8 cellular contexts compared by ENCODE assay signal in the genomic region with DNA sequence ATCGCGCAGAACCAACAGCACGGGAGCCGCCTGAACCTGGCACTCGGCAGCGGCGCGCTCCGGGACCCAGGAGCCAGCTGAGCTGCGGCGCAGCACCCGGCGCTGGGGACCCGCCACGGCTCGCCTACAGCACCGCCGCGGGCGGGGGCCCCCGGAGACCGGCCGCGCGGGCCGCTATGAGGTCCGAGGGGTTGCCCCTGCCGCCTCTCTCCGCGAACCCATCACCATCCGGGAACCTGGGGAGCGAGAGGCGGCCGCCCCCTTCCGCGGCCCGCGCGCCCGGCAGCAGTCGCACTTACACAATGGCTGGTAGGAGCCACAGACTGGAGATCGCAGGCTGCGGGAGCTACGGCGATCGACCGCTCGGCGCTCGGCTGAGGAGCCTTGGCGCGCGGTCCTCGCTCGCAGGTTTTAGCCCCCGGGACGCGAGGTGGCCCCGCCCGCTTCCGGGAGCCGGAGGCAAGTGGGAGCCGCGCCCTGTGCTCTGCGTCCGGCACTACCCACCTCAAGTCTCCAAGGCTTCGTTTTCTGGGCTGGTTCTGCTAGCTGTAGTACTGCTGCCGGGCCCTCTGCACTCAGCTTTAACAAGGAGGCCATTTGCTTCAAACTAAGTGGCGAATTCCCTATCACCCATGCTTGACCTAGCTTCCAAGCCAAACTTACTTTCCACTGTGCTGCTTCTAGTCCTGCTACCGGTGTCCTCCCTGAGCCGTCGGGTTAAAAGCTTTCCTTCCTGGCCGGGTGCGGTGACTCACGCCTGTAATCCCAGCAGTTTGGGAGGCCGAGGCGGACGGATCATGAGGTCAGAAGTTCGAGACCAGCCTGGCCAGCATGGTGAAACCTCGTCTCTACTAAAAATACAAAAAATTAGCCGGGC. TPM values are rescaled to one million over a fixed set of nuclear protein-coding genes. Genes with fewer than 3 reads are reported as not detected.
A peak's percentile ranks its signal among the peaks of the same experiment; 100 is the strongest.
DNase-seq lines count a peak whose midpoint lies in the region; ATAC-seq and TF ChIP-seq lines count a peak whose summit lies in the region.

TPK1 (minus strand) TSS at position 386 of the 877 bp plus-strand sequence. CDS start 451 bp downstream, outside the sequence.

- H3K4me2 ChIP-seq in GM23338: peak within 1 kb of the TSS; percentile 90

- no peaks in the 10 kb centered on the region for H4K20me1 ChIP-seq in GM23338 (replicated peaks; ENCODE audit: insufficient read depth)

- peaks cover 5% of the 10 kb centered on the region; the same call in 1 of the 2 replicates for H3K4me1 ChIP-seq in GM23338 (ENCODE audit: insufficient read depth)

- H3K27me3 Mint-ChIP-seq in GM23338 (ENCODE audit: insufficient read depth, low read depth, poor library complexity): peaks cover 9% of the 10 kb centered on the region
- no peaks in the 10 kb centered on the region for H3K27me3 Mint-ChIP-seq in nephron (ENCODE audit: low read depth)

- H3K27me3 ChIP-seq in GM23338 (ENCODE audit: insufficient read depth): peaks cover 11% of the 10 kb centered on the region; the same call in 1 of the 2 replicates

- peaks cover 7% of the 10 kb centered on the region for H3F3A ChIP-seq in GM23338 (replicated peaks; ENCODE audit: low read depth)

- DNase-seq in EL (peak; percentile 73), GM23338 (ENCODE audit: low spot score) (peak; percentile 94), LHCN-M2 (ENCODE audit: low read depth) (peak; percentile 88), fibroblast of the aortic adventitia (ENCODE audit: low read depth) (peak; percentile 92)
- DNase-seq in activated effector memory CD4-positive, alpha-beta T cell treated with anti-CD3 and anti-CD28 coated beads, Interleukin-2, amount 50 U/mL, for 16 hours: peak; percentile 97
- DNase-seq in stimulated activated naive CD8-positive, alpha-beta T cell treated with anti-CD3 and anti-CD28 coated beads, Interleukin-15, Interleukin-2, amounts not matched to agents 100 U/mL and 50 U/mL, for 24 hours: peak; percentile 91

- H3K36me3 Mint-ChIP-seq in GM23338 (ENCODE audit: low read depth) (peaks cover under 1% of the 10 kb centered on the region; the same call in 1 of the 3 replicates), nephron (ENCODE audit: low read depth) (peaks cover 1% of the 10 kb centered on the region)

- H3K4me1 Mint-ChIP-seq in GM23338 (peaks cover 4% of the 10 kb centered on the region; the same call in 2 of the 3 replicates), nephron (peaks cover 10% of the 10 kb centered on the region)

- peak within 1 kb of the TSS; percentile 90 for H3K27ac Mint-ChIP-seq in GM23338
- peak within 1 kb of the TSS; percentile 97 to 99 (median 99) for H3K27ac Mint-ChIP-seq in nephron

- H3K4me3 Mint-ChIP-seq in GM23338: peak within 1 kb of the TSS; percentile 97
- H3K4me3 Mint-ChIP-seq in nephron: peak within 1 kb of the TSS; percentile 95 to 99 (median 95)

- H3K4me3 ChIP-seq in GM23338 (peak within 1 kb of the TSS; percentile 88), fibroblast of the aortic adventitia (ENCODE audit: low read depth, low read length) (peak within 1 kb of the TSS; percentile 82)

- H3K36me3 ChIP-seq in GM23338 (ENCODE audit: insufficient read depth): no peaks in the 10 kb centered on the region

- peak; percentile 76 for TF ChIP-seq POLR2A in Raji (IDR thresholded peaks at IDR 0.05; ENCODE audit: insufficient read depth, low read depth, low read length)

- H3K27ac ChIP-seq in GM23338 (ENCODE audit: low read depth): peak within 1 kb of the TSS; percentile 97

- ATAC-seq in GM23338: peak; percentile 90
- peak; percentile 94 for ATAC-seq in stimulated activated naive CD8-positive, alpha-beta T cell treated with anti-CD3 and anti-CD28 coated beads, Interleukin-15, Interleukin-2, amounts not matched to agents 100 U/mL and 50 U/mL, for 24 hours

- peaks cover 13% of the 10 kb centered on the region; the same call in 2 of the 3 replicates for H3K9me3 Mint-ChIP-seq in GM23338
- peaks cover 11% of the 10 kb centered on the region for H3K9me3 Mint-ChIP-seq in nephron

- no peaks in the 10 kb centered on the region for H3K9me2 ChIP-seq in GM23338 (ENCODE audit: insufficient read depth)

- H3K79me2 ChIP-seq in GM23338 (replicated peaks; ENCODE audit: insufficient read depth): no peaks in the 10 kb centered on the region

- peak within 1 kb of the TSS; percentile 96 for H2AFZ ChIP-seq in GM23338

- no peak for TF ChIP-seq CTCF in GM23338 (conservative IDR thresholded peaks at IDR 0.05; ENCODE audit: low read depth in 2 of 2)
- TF ChIP-seq CTCF in fibroblast of the aortic adventitia (IDR thresholded peaks at IDR 0.05; ENCODE audit: insufficient read depth, low read length): peak; percentile 2
- peak in 1 of 3 experiments; percentile 13 for TF ChIP-seq CTCF in nephron (IDR thresholded peaks at IDR 0.05; ENCODE audit: unreplicated experiment in 3 of 3)

TF ChIP-seq in GM23338, 12 proteins besides CTCF, POLR2A, EP300 and RAD21 (continues in another document):
- no peak for TF ChIP-seq EZH2phosphoT487 (IDR thresholded peaks at IDR 0.05; ENCODE audit: unreplicated experiment)
- TF ChIP-seq ZNF114 (CRISPR knock-in tag; IDR thresholded peaks at IDR 0.05): no peak
- peak; percentile 66 for TF ChIP-seq POLR2AphosphoS5 (IDR thresholded peaks at IDR 0.05; ENCODE audit: low read depth)
- no peak for TF ChIP-seq JUNB (IDR thresholded peaks at IDR 0.05; ENCODE audit: unreplicated experiment)
- TF ChIP-seq NANOG (IDR thresholded peaks at IDR 0.05; ENCODE audit: borderline replicate concordance): no peak
- no peak for TF ChIP-seq EZH2 (IDR thresholded peaks at IDR 0.05; ENCODE audit: low read depth, unreplicated experiment)
- TF ChIP-seq, protein P1, sequence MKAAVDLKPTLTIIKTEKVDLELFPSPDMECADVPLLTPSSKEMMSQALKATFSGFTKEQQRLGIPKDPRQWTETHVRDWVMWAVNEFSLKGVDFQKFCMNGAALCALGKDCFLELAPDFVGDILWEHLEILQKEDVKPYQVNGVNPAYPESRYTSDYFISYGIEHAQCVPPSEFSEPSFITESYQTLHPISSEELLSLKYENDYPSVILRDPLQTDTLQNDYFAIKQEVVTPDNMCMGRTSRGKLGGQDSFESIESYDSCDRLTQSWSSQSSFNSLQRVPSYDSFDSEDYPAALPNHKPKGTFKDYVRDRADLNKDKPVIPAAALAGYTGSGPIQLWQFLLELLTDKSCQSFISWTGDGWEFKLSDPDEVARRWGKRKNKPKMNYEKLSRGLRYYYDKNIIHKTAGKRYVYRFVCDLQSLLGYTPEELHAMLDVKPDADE (IDR thresholded peaks at IDR 0.05): peak; percentile 81

RNA-seq across cellular contexts. Expression of gene TPK1, which starts in this region (rescaled TPM):
- total RNA-seq in GM23338 (2014; rRNA removed; shearing (Covaris generic)): 1.5 and 2.6 TPM in 2 replicates
- 2.9 and 3.2 TPM in 2 replicates for polyA plus RNA-seq in GM23338 (2016; fragmentation: Nextera tagmentation; extraction: Ambion mirVana)
- 1.5 and 2.3 TPM in 2 replicates for total RNA-seq in LHCN-M2 (2014; rRNA removed)
- 2.3 TPM for polyA plus RNA-seq in LHCN-M2 (2012)
- 6.5 and 7.6 TPM in 2 replicates for total RNA-seq in fibroblast of the aortic adventitia (ENCODE audit: low replicate concordance)

Comparison
In these comparisons a context has a peak if more than half of its experiments do, and no peak if none do; other contexts are left out.
1. Peak in every context shown above with its lines: DNase-seq, ATAC-seq, H3K4me3 ChIP-seq and H3K27ac ChIP-seq.